ENCODE assay signal across 8 cellular contexts in genomic region chr7:116953372-116953726, GRCh38. TPM values are rescaled to one million over a fixed set of nuclear protein-coding genes. Genes with fewer than 3 reads are reported as not detected.
DNase-seq lines count a peak whose midpoint lies in the region; ATAC-seq, FAIRE-seq and TF ChIP-seq lines count a peak whose summit lies in the region.

A gene with protein sequence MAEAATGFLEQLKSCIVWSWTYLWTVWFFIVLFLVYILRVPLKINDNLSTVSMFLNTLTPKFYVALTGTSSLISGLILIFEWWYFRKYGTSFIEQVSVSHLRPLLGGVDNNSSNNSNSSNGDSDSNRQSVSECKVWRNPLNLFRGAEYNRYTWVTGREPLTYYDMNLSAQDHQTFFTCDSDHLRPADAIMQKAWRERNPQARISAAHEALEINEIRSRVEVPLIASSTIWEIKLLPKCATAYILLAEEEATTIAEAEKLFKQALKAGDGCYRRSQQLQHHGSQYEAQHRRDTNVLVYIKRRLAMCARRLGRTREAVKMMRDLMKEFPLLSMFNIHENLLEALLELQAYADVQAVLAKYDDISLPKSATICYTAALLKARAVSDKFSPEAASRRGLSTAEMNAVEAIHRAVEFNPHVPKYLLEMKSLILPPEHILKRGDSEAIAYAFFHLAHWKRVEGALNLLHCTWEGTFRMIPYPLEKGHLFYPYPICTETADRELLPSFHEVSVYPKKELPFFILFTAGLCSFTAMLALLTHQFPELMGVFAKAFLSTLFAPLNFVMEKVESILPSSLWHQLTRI (plus strand): TSS chr7:116953501. CDS start chr7:116953541, 40 bp downstream.

- H3K4me2 ChIP-seq in A549 (peak within 1 kb of the TSS; percentile 73), mesenchymal stem cell (ENCODE audit: low read length, poor library complexity, severe bottlenecking) (peak within 1 kb of the TSS; percentile 83)

- H3K27me3 ChIP-seq in mesenchymal stem cell (ENCODE audit: control insufficient read depth in 1 of 2, insufficient read depth in 1 of 2, low read length in 2 of 2) = no peaks in the 10 kb centered on the region

- DNase-seq in A549 (ENCODE audit: low read depth in 1 of 2, low spot score in 1 of 2) (peak; percentile 38 to 67), NCI-H460 (ENCODE audit: extremely low read depth, low read depth) (peak; percentile 74), mesenchymal stem cell (peak; percentile 84)
- peak; percentile 66 for DNase-seq in activated CD8-positive, alpha-beta T cell treated with anti-CD3 and anti-CD28 coated beads, Interleukin-2, amount 10 ng/mL, durations not matched to agents 7 days and 5 days
- DNase-seq in effector CD8-positive, alpha-beta T cell (lab: John Stamatoyannopoulos, UW) = peak; percentile 34
- peak; percentile 34 to 55 (median 35) for DNase-seq in stimulated activated CD4-positive, alpha-beta T cell treated with anti-CD3 and anti-CD28 coated beads, TNF-alpha, amount 100 ng/mL, for 48 hours (ENCODE audit: low read depth in 3 of 3)

- ATAC-seq in A549 = peak; percentile 82 to 87
- peak; percentile 21 for ATAC-seq in GM18520 (IDR thresholded peaks at IDR 0.05; ENCODE audit: unreplicated experiment)
- ATAC-seq in HG03066 (IDR thresholded peaks at IDR 0.05; ENCODE audit: low read depth, unreplicated experiment) = peak; percentile 33
- ATAC-seq in activated CD8-positive, alpha-beta T cell treated with anti-CD3 and anti-CD28 coated beads, Interleukin-2, amount 10 ng/mL, durations not matched to agents 7 days and 5 days = peak; percentile 85

- 2% methylated on average over 34 of the region's 44 CpGs for WGBS in A549 (ENCODE audit: missing lambda C conversion rate)
- WGBS in mesenchymal stem cell = 1% methylated on average over 30 of the region's 44 CpGs

- H3K27ac Mint-ChIP-seq in activated CD8-positive, alpha-beta T cell treated with anti-CD3 and anti-CD28 coated beads, Interleukin-2, amount 10 ng/mL, durations not matched to agents 7 days and 5 days = peak within 1 kb of the TSS; percentile 90

- H3K14ac ChIP-seq in mesenchymal stem cell (ENCODE audit: low read length in 2 of 2) = peak within 1 kb of the TSS; percentile 92 to 99

- H2AFZ ChIP-seq in mesenchymal stem cell (ENCODE audit: low read depth, low read length) = peak within 1 kb of the TSS; percentile 93

- H3K4me3 ChIP-seq in A549 = peak within 1 kb of the TSS; percentile 70
- peak within 1 kb of the TSS; percentile 88 for H3K4me3 ChIP-seq in mesenchymal stem cell (ENCODE audit: insufficient read depth in 1 of 2, low read depth in 1 of 2, low read length in 2 of 2)

- peak within 1 kb of the TSS; percentile 88 for H3K4me3 Mint-ChIP-seq in activated CD8-positive, alpha-beta T cell treated with anti-CD3 and anti-CD28 coated beads, Interleukin-2, amount 10 ng/mL, durations not matched to agents 7 days and 5 days

- H3K36me3 ChIP-seq in mesenchymal stem cell (ENCODE audit: control insufficient read depth in 1 of 2, insufficient read depth in 2 of 2, low read depth in 1 of 2, low read length in 2 of 2) = no peaks in the 10 kb centered on the region

- H3K9me3 ChIP-seq in A549 (no peaks in the 10 kb centered on the region), mesenchymal stem cell (ENCODE audit: control insufficient read depth, low read length) (no peaks in the 10 kb centered on the region)

- peak within 1 kb of the TSS; percentile 94 to 97 for H3K4ac ChIP-seq in mesenchymal stem cell (ENCODE audit: low read depth in 1 of 2, low read length in 2 of 2)

- peaks cover 26% of the 10 kb centered on the region for H3K4me1 Mint-ChIP-seq in activated CD8-positive, alpha-beta T cell treated with anti-CD3 and anti-CD28 coated beads, Interleukin-2, amount 10 ng/mL, durations not matched to agents 7 days and 5 days (ENCODE audit: low read depth)

- peak within 1 kb of the TSS; percentile 96 to 98 for H3K18ac ChIP-seq in mesenchymal stem cell (ENCODE audit: low read depth in 1 of 2, low read length in 2 of 2)

- H3K27ac ChIP-seq in A549 = peak within 1 kb of the TSS; percentile 91 to 99
- peak within 1 kb of the TSS; percentile 100 for H3K27ac ChIP-seq in mesenchymal stem cell (ENCODE audit: low read length, poor library complexity, severe bottlenecking)

- peak within 1 kb of the TSS; percentile 6 to 55 for H3K23ac ChIP-seq in mesenchymal stem cell (ENCODE audit: low read length in 2 of 2)

- FAIRE-seq in A549 (lab: Jason Lieb, UNC) = no peak

- no peak for TF ChIP-seq RAD21 in A549 (conservative IDR thresholded peaks at IDR 0.05 in 1 of 2, IDR thresholded peaks at IDR 0.05 in 1 of 2)

- peak within 1 kb of the TSS; percentile 96 for H3K9ac ChIP-seq in mesenchymal stem cell (ENCODE audit: low read length)

- H3K9me3 Mint-ChIP-seq in activated CD8-positive, alpha-beta T cell treated with anti-CD3 and anti-CD28 coated beads, Interleukin-2, amount 10 ng/mL, durations not matched to agents 7 days and 5 days (ENCODE audit: insufficient read depth) = no peaks in the 10 kb centered on the region

- H2BK5ac ChIP-seq in mesenchymal stem cell (ENCODE audit: low read depth, low read length, poor library complexity, severe bottlenecking) = peak within 1 kb of the TSS; percentile 94

- H2BK12ac ChIP-seq in mesenchymal stem cell (ENCODE audit: low read length in 2 of 2) = peak within 1 kb of the TSS; percentile 63 to 83

- peaks cover 16% of the 10 kb centered on the region for H3K79me1 ChIP-seq in mesenchymal stem cell (replicated peaks; ENCODE audit: low read length, poor library complexity, severe bottlenecking)

- TF ChIP-seq CTCF in A549 (IDR thresholded peaks at IDR 0.05) = no peak

- H4K91ac ChIP-seq in mesenchymal stem cell (ENCODE audit: low read length) = peak within 1 kb of the TSS; percentile 73

- POLR2A ChIA-PET in A549 (lab: Yijun Ruan, JAX) = interaction anchor here (0.9 to 1.2 kb wide), 2 partner anchors 59 to 174 kb away, joined by 3 read pairs; no protein-coding TSS in a partner anchor
- POLR2A ChIA-PET in activated CD8-positive, alpha-beta T cell treated with anti-CD3 and anti-CD28 coated beads, Interleukin-2, amount 10 ng/mL, durations not matched to agents 7 days and 5 days (lab: Charles Lee) = interaction anchor here (1.0 to 2.3 kb wide), 2 partner anchors 13 to 18 kb away, joined by 3 to 6 read pairs; no protein-coding TSS in a partner anchor

- no peak within 1 kb of the TSS for H2AK5ac ChIP-seq in mesenchymal stem cell (ENCODE audit: low read length, severe bottlenecking)

- H3K27me3 Mint-ChIP-seq in activated CD8-positive, alpha-beta T cell treated with anti-CD3 and anti-CD28 coated beads, Interleukin-2, amount 10 ng/mL, durations not matched to agents 7 days and 5 days (ENCODE audit: low read depth) = peaks cover 7% of the 10 kb centered on the region

- CTCF ChIA-PET in A549 (lab: Yijun Ruan, JAX) = interaction anchor here (0.9 to 2.4 kb wide), 2 partner anchors 11 to 23 kb away, joined by 3 to 9 read pairs; no protein-coding TSS in a partner anchor
- CTCF ChIA-PET in activated CD8-positive, alpha-beta T cell treated with anti-CD3 and anti-CD28 coated beads, Interleukin-2, amount 10 ng/mL, durations not matched to agents 7 days and 5 days (lab: Charles Lee) = interaction anchor here (0.6 kb wide), 1 partner anchor 174 kb away, joined by 3 read pairs; no protein-coding TSS in a partner anchor

- TF ChIP-seq POLR2A in A549 (IDR thresholded peaks at IDR 0.05; ENCODE audit: low read length) = no peak; the same call in 1 of the 2 replicates

- peak within 1 kb of the TSS; percentile 94 for H4K8ac ChIP-seq in mesenchymal stem cell (ENCODE audit: low read length)

- H3K4me1 ChIP-seq in A549 (peaks cover 26% of the 10 kb centered on the region), mesenchymal stem cell (ENCODE audit: control insufficient read depth, insufficient read depth, low read depth, low read length) (peaks cover 4% of the 10 kb centered on the region)

- H3K36me3 Mint-ChIP-seq in activated CD8-positive, alpha-beta T cell treated with anti-CD3 and anti-CD28 coated beads, Interleukin-2, amount 10 ng/mL, durations not matched to agents 7 days and 5 days (ENCODE audit: low read depth) = peaks cover 4% of the 10 kb centered on the region

- peak within 1 kb of the TSS; percentile 40 for H2BK15ac ChIP-seq in mesenchymal stem cell (ENCODE audit: low read depth, poor library complexity, severe bottlenecking)

- H2BK120ac ChIP-seq in mesenchymal stem cell (ENCODE audit: low read depth, low read length) = peak within 1 kb of the TSS; percentile 97

- TF ChIP-seq EP300 in A549 (IDR thresholded peaks at IDR 0.05) = no peak

TF ChIP-seq in A549, 52 proteins besides CTCF, POLR2A, EP300 and RAD21 (continues in another document):
- peak; percentile 53; the same call in 1 of the 2 replicates for TF ChIP-seq HEYL (CRISPR knock-in tag; IDR thresholded peaks at IDR 0.05)
- TF ChIP-seq CBX2 (IDR thresholded peaks at IDR 0.05; ENCODE audit: borderline replicate concordance, low read depth) = no peak
- TF ChIP-seq JUN (IDR thresholded peaks at IDR 0.05) = peak; percentile 62 to 89; a peak in 3 of 5 replicates
- TF ChIP-seq HDAC2 (IDR thresholded peaks at IDR 0.05) = no peak
- TF ChIP-seq KDM1A (IDR thresholded peaks at IDR 0.05; ENCODE audit: low read depth) = no peak
- no peak; the same call in 1 of the 2 replicates for TF ChIP-seq MAX (IDR thresholded peaks at IDR 0.05)
- TF ChIP-seq SREBF2 (IDR thresholded peaks at IDR 0.05) = no peak
- TF ChIP-seq TP53 (CRISPR knock-in tag; IDR thresholded peaks at IDR 0.05) = no peak; the same call in 1 of the 2 replicates
- TF ChIP-seq SMC3 (IDR thresholded peaks at IDR 0.05) = no peak
- TF ChIP-seq, protein P1, sequence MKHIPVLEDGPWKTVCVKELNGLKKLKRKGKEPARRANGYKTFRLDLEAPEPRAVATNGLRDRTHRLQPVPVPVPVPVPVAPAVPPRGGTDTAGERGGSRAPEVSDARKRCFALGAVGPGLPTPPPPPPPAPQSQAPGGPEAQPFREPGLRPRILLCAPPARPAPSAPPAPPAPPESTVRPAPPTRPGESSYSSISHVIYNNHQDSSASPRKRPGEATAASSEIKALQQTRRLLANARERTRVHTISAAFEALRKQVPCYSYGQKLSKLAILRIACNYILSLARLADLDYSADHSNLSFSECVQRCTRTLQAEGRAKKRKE (CRISPR knock-in tag; IDR thresholded peaks at IDR 0.05; ENCODE audit: low read depth) = no peak

RNA-seq across cellular contexts. Expression of the gene that starts here (rescaled TPM):
- 26.0 and 28.6 TPM in 2 replicates for polyA plus RNA-seq in A549 (2011; rRNA removed)
- 9.2 and 11.9 TPM in 2 replicates for polyA plus RNA-seq in A549 (2012; cell fraction: cytosol; rRNA removed)
- polyA plus RNA-seq in A549 (2012; cell fraction: nucleus; rRNA removed) = 7.0 and 12.1 TPM in 2 replicates
- polyA plus RNA-seq in A549 (2017; fragmentation: RNase III; extraction: RNeasy Plus Mini Kit Qiagen cat#74134 plus additional on column Dnase treatment) = 16.2 to 17.4 TPM (median 16.4 TPM) in 3 replicates
- polyA minus RNA-seq in A549 (2011; rRNA and poly(A)+ RNA removed) = 28.6 and 30.0 TPM in 2 replicates
- 27.1 and 30.7 TPM in 2 replicates for total RNA-seq in NCI-H460 (2014; rRNA removed; shearing (Covaris generic))
- polyA plus RNA-seq in NCI-H460 (2014; cell fraction: nucleus; rRNA removed) = 9.3 and 10.4 TPM in 2 replicates
- 1 to 10 TPM; 5.2 to 5.9 TPM for total RNA-seq in activated CD8-positive, alpha-beta T cell treated with anti-CD3 and anti-CD28 coated beads, Interleukin-2, amount 10 ng/mL, durations not matched to agents 7 days and 5 days
- 23.8 TPM for polyA plus RNA-seq in mesenchymal stem cell (2013, experiment 1 of 2)
- 24.5 TPM for polyA plus RNA-seq in mesenchymal stem cell (2013, experiment 2 of 2)

Comparison
In these comparisons a context has a peak if more than half of its experiments do, and no peak if none do; other contexts are left out.
1. Peak in every context shown above with its lines: DNase-seq, ATAC-seq, H3K4me3 ChIP-seq and H3K27ac ChIP-seq.
2. ATAC-seq: peak in every context shown above with its lines; median percentile 85 in activated CD8-positive, alpha-beta T cell treated with anti-CD3 and anti-CD28 coated beads, Interleukin-2, amount 10 ng/mL, durations not matched to agents 7 days and 5 days; 84 in A549; 33 in HG03066; 21 in GM18520.
3. DNase-seq: peak in every context shown above with its lines; median percentile 84 in mesenchymal stem cell; 74 in NCI-H460; 66 in activated CD8-positive, alpha-beta T cell treated with anti-CD3 and anti-CD28 coated beads, Interleukin-2, amount 10 ng/mL, durations not matched to agents 7 days and 5 days; 52 in A549; 35 in stimulated activated CD4-positive, alpha-beta T cell treated with anti-CD3 and anti-CD28 coated beads, TNF-alpha, amount 100 ng/mL, for 48 hours; 34 in effector CD8-positive, alpha-beta T cell.